8 cellular contexts compared by ENCODE assay signal in genomic region chrX:100731441-100732281, GRCh38. TPM values are rescaled to one million over a fixed set of nuclear protein-coding genes. Genes with fewer than 3 reads are reported as not detected.
DNase-seq lines count a peak whose midpoint lies in the region; ATAC-seq and TF ChIP-seq lines count a peak whose summit lies in the region.

Gene SYTL4 (minus strand): TSS chrX:100732121. CDS start chrX:100702037, 30,084 bp downstream.

- no peaks in the 10 kb centered on the region for H3K4me1 ChIP-seq in colonic mucosa
- H3K4me1 ChIP-seq in right lobe of liver: peaks cover 0 to 9% (median 0%) of the 10 kb centered on the region in 4 donors
- H3K4me1 ChIP-seq in tibial artery: peaks cover 0 to 5% (median 0%) of the 10 kb centered on the region in 4 donors

- H3K36me3 Mint-ChIP-seq in T-helper 2 cell treated with Interferon-gamma antibody and Interleukin-4, amounts not matched to agents 5 μg/mL and 100 μg/mL, for 36 hours (ENCODE audit: low read depth): no peaks in the 10 kb centered on the region

- H3K9ac ChIP-seq in colonic mucosa (ENCODE audit: low read depth in 2 of 2, low read length in 2 of 2): peak within 1 kb of the TSS; percentile 68 to 82

- intact Hi-C loops in colonic mucosa (cut with DNase I) (no loop called here), right lobe of liver (cut with DNase I) (no loop called here), tibial artery (cut with DNase I; ENCODE audit: low total_unique reads) (no loop called here)

- DNase-seq in AG04450 (ENCODE audit: low read depth, low spot score): no peak
- peak in 41 of 76 experiments; percentile 0 to 35 (median 7) for DNase-seq in HUDEP-2 (lab: John Stamatoyannopoulos, UW; ENCODE audit: unreplicated experiment in 76 of 76)
- peak; percentile 59 for DNase-seq in colonic mucosa
- DNase-seq in right lobe of liver: peak; percentile 62 to 68 (median 67)
- peak; percentile 28 to 60 for DNase-seq in tibial artery
- DNase-seq in activated naive CD4-positive, alpha-beta T cell (lab: John Stamatoyannopoulos, UW): no peak
- DNase-seq in T-helper 2 cell treated with Interferon-gamma antibody and Interleukin-4, amounts not matched to agents 5 μg/mL and 100 μg/mL, for 36 hours (ENCODE audit: low spot score): no peak

- H3K36me3 ChIP-seq in colonic mucosa: no peaks in the 10 kb centered on the region
- H3K36me3 ChIP-seq in right lobe of liver: no peaks in the 10 kb centered on the region
- H3K36me3 ChIP-seq in tibial artery: no peaks in the 10 kb centered on the region

- ATAC-seq in right lobe of liver: peak; percentile 81 to 91 (median 90)
- ATAC-seq in HG02981 (IDR thresholded peaks at IDR 0.05; ENCODE audit: unreplicated experiment): no peak

- H3K27ac ChIP-seq in AG04450 (ENCODE audit: low read depth, low read length) (no peak within 1 kb of the TSS), colonic mucosa (peak within 1 kb of the TSS; percentile 59), right lobe of liver (peak within 1 kb of the TSS; percentile 45 to 90 (median 62)), tibial artery (peak within 1 kb of the TSS; percentile 62 to 69)

- H3K27me3 ChIP-seq in AG04450 (ENCODE audit: control insufficient read depth, insufficient read depth, low read length) (no peaks in the 10 kb centered on the region), colonic mucosa (peaks cover 4% of the 10 kb centered on the region), right lobe of liver (no peaks in the 10 kb centered on the region), tibial artery (no peaks in the 10 kb centered on the region)

- H3K4me3 Mint-ChIP-seq in T-helper 2 cell treated with Interferon-gamma antibody and Interleukin-4, amounts not matched to agents 5 μg/mL and 100 μg/mL, for 36 hours: no peak within 1 kb of the TSS

- TF ChIP-seq POLR2A in right lobe of liver (IDR thresholded peaks at IDR 0.05): peak; percentile 14

- POLR2A ChIA-PET in AG04450 (lab: Yijun Ruan, JAX): interaction anchor here (0.7 kb wide), 1 partner anchor 51 kb away, joined by 5 read pairs; no protein-coding TSS in a partner anchor

- H3K4me3 ChIP-seq in AG04450 (ENCODE audit: low read depth, low read length) (peak within 1 kb of the TSS; percentile 72), colonic mucosa (peak within 1 kb of the TSS; percentile 50), right lobe of liver (peak within 1 kb of the TSS; percentile 54 to 69 (median 68)), tibial artery (peak within 1 kb of the TSS; percentile 76 to 81)

- H3K4me1 Mint-ChIP-seq in T-helper 2 cell treated with Interferon-gamma antibody and Interleukin-4, amounts not matched to agents 5 μg/mL and 100 μg/mL, for 36 hours (ENCODE audit: low read depth): no peaks in the 10 kb centered on the region

- TF ChIP-seq CTCF in AG04450 (IDR thresholded peaks at IDR 0.05; ENCODE audit: low read depth, low read length) (no peak), colonic mucosa (IDR thresholded peaks at IDR 0.05) (no peak), right lobe of liver (IDR thresholded peaks at IDR 0.05) (no peak), tibial artery (IDR thresholded peaks at IDR 0.05) (no peak)

- H3K9me3 ChIP-seq in AG04450 (ENCODE audit: control insufficient read depth, insufficient read depth, low read length): no peaks in the 10 kb centered on the region; the same call in 1 of the 2 replicates
- H3K9me3 ChIP-seq in colonic mucosa: no peaks in the 10 kb centered on the region
- H3K9me3 ChIP-seq in right lobe of liver: no peaks in the 10 kb centered on the region
- no peaks in the 10 kb centered on the region for H3K9me3 ChIP-seq in tibial artery

- H3K9me3 Mint-ChIP-seq in T-helper 2 cell treated with Interferon-gamma antibody and Interleukin-4, amounts not matched to agents 5 μg/mL and 100 μg/mL, for 36 hours: no peaks in the 10 kb centered on the region

- no peak within 1 kb of the TSS for H3K27ac Mint-ChIP-seq in T-helper 2 cell treated with Interferon-gamma antibody and Interleukin-4, amounts not matched to agents 5 μg/mL and 100 μg/mL, for 36 hours

- CTCF ChIA-PET in AG04450 (lab: Charles Lee): interaction anchor here (1.4 to 2.7 kb wide), 3 partner anchors 37 to 47 kb away, joined by 4 to 17 read pairs (median 6); no protein-coding TSS in a partner anchor

- 24% methylated on average over 29 of the region's 60 CpGs for WGBS in right lobe of liver (ENCODE audit: insufficient coverage, low coverage, low lambda C conversion rate, missing lambda C conversion rate)

- H3K27me3 Mint-ChIP-seq in T-helper 2 cell treated with Interferon-gamma antibody and Interleukin-4, amounts not matched to agents 5 μg/mL and 100 μg/mL, for 36 hours (ENCODE audit: low read depth): peaks cover 42% of the 10 kb centered on the region

RNA-seq across cellular contexts. Expression of gene SYTL4, which starts in this region (rescaled TPM):
- 4.3 and 5.3 TPM in 2 replicates for polyA plus RNA-seq in AG04450 (2011; rRNA removed)
- polyA minus RNA-seq in AG04450 (2011; rRNA and poly(A)+ RNA removed): 3.9 and 4.8 TPM in 2 replicates
- total RNA-seq in colonic mucosa (10 to 100 TPM; 30.4 to 30.7 TPM), right lobe of liver (10 to 100 TPM in 4 of 6 experiments, 1 to 10 TPM in 2; 7.0 to 24.0 (median 15.2) TPM)

Comparison
In these comparisons a context has a peak if more than half of its experiments do, and no peak if none do; other contexts are left out.
1. DNase-seq: peak in HUDEP-2 (41 of 76), colonic mucosa (single experiment), right lobe of liver (3 of 3) and tibial artery (2 of 2); none in AG04450 (single experiment), activated naive CD4-positive, alpha-beta T cell (0 of 4) and T-helper 2 cell treated with Interferon-gamma antibody and Interleukin-4, amounts not matched to agents 5 μg/mL and 100 μg/mL, for 36 hours (single experiment).
2. Peak in every context shown above with its lines, with median percentiles within 50 percentile points of each other: H3K4me3 ChIP-seq.